ENCODE assay signal across 31 cellular contexts in genomic region chr7:41603985-41604384, GRCh38.
DNase-seq lines count a peak whose midpoint lies in the region; ATAC-seq and TF ChIP-seq lines count a peak whose summit lies in the region.
"Had no signal": no experiment of that assay in that cellular context is flagged by ENCODE, and none has a peak within 500 bp of the region (broad histone marks: within the 10 kb centered on the region; RNA-seq: fewer than 3 reads in every experiment).

No MANE protein-coding gene starts in this region.

- no peaks in the 10 kb centered on the region for H3K36me3 ChIP-seq in gastrocnemius medialis
- H3K36me3 ChIP-seq: BE2C; BLaER1; BLaER1 treated with 17β-estradiol and CSF1 and Interleukin-3, amounts not matched to agents 10 nM and 100 nM had no signal

- POLR2A ChIA-PET in WTC11 (lab: Charles Lee): no interaction called here

- H3K4me3 Mint-ChIP-seq in activated naive CD4-positive, alpha-beta T cell treated with anti-CD3 and anti-CD28 coated beads for 36 hours: no peak overlapping the region
- H3K4me3 Mint-ChIP-seq in WTC11: no peak overlapping the region
- H3K4me3 Mint-ChIP-seq: B cell; CD14-positive monocyte; CD4-positive, alpha-beta memory T cell; CD4-positive, alpha-beta T cell; CD4-positive, CD25-positive, alpha-beta regulatory T cell; CD8-positive, alpha-beta memory T cell; CD8-positive, alpha-beta T cell had no signal

- H3K27me3 ChIP-seq in gastrocnemius medialis: no peaks in the 10 kb centered on the region
- H3K27me3 ChIP-seq: BE2C; BLaER1; BLaER1 treated with 17β-estradiol and CSF1 and Interleukin-3, amounts not matched to agents 10 nM and 100 nM had no signal

- no peak for DNase-seq in activated naive CD4-positive, alpha-beta T cell treated with anti-CD3 and anti-CD28 coated beads for 36 hours
- no peak for DNase-seq in activated naive CD4-positive, alpha-beta T cell treated with anti-CD3 and anti-CD28 coated beads, Interleukin-2, amount 50 U/mL, for 16 hours
- DNase-seq in WTC11 (ENCODE audit: low spot score): no peak
- DNase-seq in gastrocnemius medialis: no peak
- DNase-seq: 8988T; ACHN; AML-193; BE2C; C1 segment of cervical spinal cord; Caco-2; Calu3; CD4-positive, alpha-beta memory T cell; CD4-positive, alpha-beta T cell; CD4-positive, CD25-positive, alpha-beta regulatory T cell; CD8-positive, alpha-beta memory T cell; CD8-positive, alpha-beta T cell; COR-L47; DMS 273 treated with DMSO at 0.1 percent for 48 hours; DMS153; DMS53; DMS79; DMS79 treated with DMSO at 0.1 percent for 48 hours; DND-41; EL had no signal

- CTCF ChIA-PET in activated naive CD4-positive, alpha-beta T cell treated with anti-CD3 and anti-CD28 coated beads for 36 hours (lab: Charles Lee): no interaction called here
- CTCF ChIA-PET in WTC11 (lab: Charles Lee): no interaction called here

- H3K27ac Mint-ChIP-seq in activated naive CD4-positive, alpha-beta T cell treated with anti-CD3 and anti-CD28 coated beads for 36 hours: peak overlapping the region; percentile 41
- H3K27ac Mint-ChIP-seq in WTC11: no peak overlapping the region
- H3K27ac Mint-ChIP-seq: B cell; CD14-positive monocyte; CD4-positive, alpha-beta memory T cell; CD4-positive, alpha-beta T cell; CD4-positive, CD25-positive, alpha-beta regulatory T cell; CD8-positive, alpha-beta memory T cell; CD8-positive, alpha-beta T cell had no signal

- H3K4me1 Mint-ChIP-seq in activated naive CD4-positive, alpha-beta T cell treated with anti-CD3 and anti-CD28 coated beads for 36 hours (ENCODE audit: low read depth): no peaks in the 10 kb centered on the region
- H3K4me1 Mint-ChIP-seq in WTC11: peaks cover 2% of the 10 kb centered on the region; the same call in 1 of the 2 replicates
- H3K4me1 Mint-ChIP-seq: B cell; CD14-positive monocyte; CD4-positive, alpha-beta memory T cell; CD4-positive, CD25-positive, alpha-beta regulatory T cell; CD8-positive, alpha-beta memory T cell had no signal

- no peaks in the 10 kb centered on the region for H3K27me3 Mint-ChIP-seq in activated naive CD4-positive, alpha-beta T cell treated with anti-CD3 and anti-CD28 coated beads for 36 hours (ENCODE audit: low read depth)
- no peaks in the 10 kb centered on the region for H3K27me3 Mint-ChIP-seq in WTC11 (ENCODE audit: low read depth)
- H3K27me3 Mint-ChIP-seq: B cell; CD4-positive, alpha-beta memory T cell; CD4-positive, alpha-beta T cell; CD4-positive, CD25-positive, alpha-beta regulatory T cell; CD8-positive, alpha-beta memory T cell had no signal

- no peak for TF ChIP-seq POLR2A in gastrocnemius medialis (IDR thresholded peaks at IDR 0.05)

- ATAC-seq in WTC11: no peak
- no peak for ATAC-seq in gastrocnemius medialis
- ATAC-seq: A549; CD8-positive, alpha-beta T cell had no signal

- intact Hi-C loops in activated naive CD4-positive, alpha-beta T cell treated with anti-CD3 and anti-CD28 coated beads for 36 hours (cut with micrococcal nuclease): no loop called here
- intact Hi-C loops in gastrocnemius medialis (cut with DNase I; ENCODE audit: low total_unique reads): no loop called here

- TF ChIP-seq CTCF in WTC11 (IDR thresholded peaks at IDR 0.05) (no peak), gastrocnemius medialis (IDR thresholded peaks at IDR 0.05 in 4 of 5, conservative IDR thresholded peaks at IDR 0.05 in 1 of 5) (no peak)

- in situ Hi-C loops in gastrocnemius medialis (cut with MboI; ENCODE audit: low sequenced_read_pairs in 4 of 4): no loop called here

- H3K4me3 ChIP-seq in gastrocnemius medialis: no peak overlapping the region
- H3K4me3 ChIP-seq: A549; BLaER1; BLaER1 treated with 17β-estradiol and CSF1 and Interleukin-3, amounts not matched to agents 10 nM and 100 nM had no signal

- H3K36me3 Mint-ChIP-seq in activated naive CD4-positive, alpha-beta T cell treated with anti-CD3 and anti-CD28 coated beads for 36 hours (ENCODE audit: low read depth): no peaks in the 10 kb centered on the region
- H3K36me3 Mint-ChIP-seq in WTC11: peaks cover 2% of the 10 kb centered on the region; the same call in 1 of the 2 replicates
- H3K36me3 Mint-ChIP-seq: CD14-positive monocyte; CD4-positive, alpha-beta memory T cell; CD4-positive, CD25-positive, alpha-beta regulatory T cell; CD8-positive, alpha-beta memory T cell; CD8-positive, alpha-beta T cell had no signal

- H3K4me1 ChIP-seq in gastrocnemius medialis: no peaks in the 10 kb centered on the region
- H3K4me1 ChIP-seq: A549; BE2C; BLaER1; BLaER1 treated with 17β-estradiol and CSF1 and Interleukin-3, amounts not matched to agents 10 nM and 100 nM; Caco-2 had no signal

- H3K9me3 Mint-ChIP-seq in activated naive CD4-positive, alpha-beta T cell treated with anti-CD3 and anti-CD28 coated beads for 36 hours: no peaks in the 10 kb centered on the region
- H3K9me3 Mint-ChIP-seq in WTC11: no peaks in the 10 kb centered on the region; the same call in 1 of the 2 replicates

- no peak overlapping the region for H3K27ac ChIP-seq in gastrocnemius medialis
- H3K27ac ChIP-seq: 22Rv1; A549; BLaER1; BLaER1 treated with 17β-estradiol and CSF1 and Interleukin-3, amounts not matched to agents 10 nM and 100 nM; C4-2B had no signal

- no peaks in the 10 kb centered on the region for H3K9me3 ChIP-seq in gastrocnemius medialis
- H3K9me3 ChIP-seq: A549; BE2C; BLaER1; BLaER1 treated with 17β-estradiol and CSF1 and Interleukin-3, amounts not matched to agents 10 nM and 100 nM; Caco-2 had no signal

TF ChIP-seq in WTC11, 78 proteins besides CTCF, POLR2A, EP300 and RAD21:
- peak; percentile 91 for TF ChIP-seq ZNF121 (CRISPR knock-in tag; IDR thresholded peaks at IDR 0.05)
- no peak for TF ChIP-seq ATF2 (CRISPR knock-in tag; IDR thresholded peaks at IDR 0.05; ENCODE audit: borderline replicate concordance, low read depth)
